36 cellular contexts compared by ENCODE assay signal in the genomic region with DNA sequence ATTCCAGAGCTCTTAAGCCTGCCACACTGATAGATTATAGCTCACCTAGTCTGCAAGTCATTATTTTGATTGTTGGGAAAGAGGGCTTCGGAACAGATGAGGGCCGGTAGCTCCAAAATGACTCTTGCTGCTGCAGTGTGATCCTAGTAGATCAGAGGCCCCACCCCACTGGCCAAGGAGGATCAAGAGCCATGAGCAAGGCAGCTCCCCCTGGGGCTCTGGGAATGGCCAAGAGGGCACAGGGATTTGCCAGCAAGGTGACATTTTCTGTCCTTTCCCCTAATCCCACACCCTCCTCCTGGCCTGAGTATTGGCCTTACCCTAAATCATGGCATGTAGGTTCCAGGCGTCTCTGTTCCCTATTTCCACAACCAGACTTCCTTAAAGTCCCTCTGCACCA. TPM values are rescaled to one million over a fixed set of nuclear protein-coding genes. Genes with fewer than 3 reads are reported as not detected.
"Had no signal": no experiment of that assay in that cellular context is flagged by ENCODE, and none has a peak within 500 bp of the region (broad histone marks: within the 10 kb centered on the region; RNA-seq: fewer than 3 reads in every experiment).

No MANE protein-coding gene starts in this region.

- H3K27ac ChIP-seq: cardiac muscle cell, KMS-11, Peyer's patch, WERI-Rb-1 had no signal

- H3K4me3 ChIP-seq: ascending aorta, cardiac muscle cell, Peyer's patch had no signal

- H3K27me3 ChIP-seq: ascending aorta, cardiac muscle cell, Peyer's patch had no signal

- H3K9me3 Mint-ChIP-seq: activated CD4-positive, alpha-beta T cell treated with anti-CD3 and anti-CD28 coated beads, Interleukin-2, amount 10 ng/mL, durations not matched to agents 24 days and 14 days; activated naive CD4-positive, alpha-beta T cell treated with anti-CD3 and anti-CD28 coated beads, Interleukin-2, amount 50 U/mL, for 24 hours; activated naive CD8-positive, alpha-beta T cell treated with anti-CD3 and anti-CD28 coated beads, Interleukin-2, amount 10 ng/mL, durations not matched to agents 7 days and 5 days; activated T-cell treated with anti-CD3 and anti-CD28 coated beads, Interleukin-2, amount 50 U/mL, for 24 hours; activated T-helper 2 cell treated with anti-CD3 and anti-CD28 coated beads, Interferon-gamma antibody, Interleukin-2, Interleukin-4, amounts not matched to agents 10 μg/mL and 5 μg/mL and 100 μg/mL, durations not matched to agents 14 hours and 24 hours and 36 hours had no signal

- DNase-seq: activated CD4-positive, alpha-beta T cell treated with anti-CD3 and anti-CD28 coated beads, Interleukin-2, amount 10 ng/mL, durations not matched to agents 24 days and 14 days; activated CD4-positive, alpha-beta T cell treated with anti-CD3 and anti-CD28 coated beads, Interleukin-2, amount 50 U/mL, for 4 hours; activated CD8-positive, alpha-beta T cell treated with anti-CD3 and anti-CD28 coated beads for 36 hours; activated gamma-delta T cell; activated naive CD4-positive, alpha-beta T cell treated with Interleukin-2 at 50 U/mL for 16 hours; activated naive CD8-positive, alpha-beta T cell treated with anti-CD3 and anti-CD28 coated beads, Interleukin-2, amount 10 ng/mL, durations not matched to agents 7 days and 5 days; activated T-cell treated with anti-CD3 and anti-CD28 coated beads, Interleukin-2, amount 50 U/mL, for 24 hours; amygdala; MM.1S; NCI-H1092 treated with DMSO at 0.1 percent for 48 hours; NCI-H1417; NCI-H146; NCI-H187; NCI-H2029 treated with DMSO at 0.1 percent for 48 hours; NCI-H2107; NCI-H2171; NCI-H510A; NCI-H526; NCI-H748 treated with DMSO at 0.1 percent for 48 hours; NK-92 treated with Interleukin-12 subunit alpha and Interleukin-12 subunit beta, amount 100 ng/mL, for 24 hours; PC-3; Peyer's patch; RPMI8226; SIG-M5; T-helper 1 cell; T-helper 2 cell; T-helper 9 cell; WERI-Rb-1 had no signal

- ATAC-seq: activated CD8-positive, alpha-beta T cell treated with anti-CD3 and anti-CD28 coated beads for 36 hours; PC-3; Right ventricle myocardium inferior; SK-N-SH treated with all-trans-retinoic acid at 6 μM for 48 hours had no signal

- H3K9me3 ChIP-seq: ascending aorta, Peyer's patch had no signal

- H3K4me3 Mint-ChIP-seq: activated CD4-positive, alpha-beta T cell treated with anti-CD3 and anti-CD28 coated beads, Interleukin-2, amount 10 ng/mL, durations not matched to agents 24 days and 14 days; activated CD8-positive, alpha-beta T cell treated with anti-CD3 and anti-CD28 coated beads for 36 hours; activated naive CD4-positive, alpha-beta T cell treated with anti-CD3 and anti-CD28 coated beads, Interleukin-2, amount 50 U/mL, for 24 hours; activated naive CD8-positive, alpha-beta T cell treated with anti-CD3 and anti-CD28 coated beads, Interleukin-2, amount 10 ng/mL, durations not matched to agents 7 days and 5 days; activated T-cell treated with anti-CD3 and anti-CD28 coated beads, Interleukin-2, amount 50 U/mL, for 24 hours had no signal

- H3K4me1 Mint-ChIP-seq: activated CD4-positive, alpha-beta T cell treated with anti-CD3 and anti-CD28 coated beads, Interleukin-2, amount 10 ng/mL, durations not matched to agents 24 days and 14 days; activated naive CD4-positive, alpha-beta T cell treated with anti-CD3 and anti-CD28 coated beads, Interleukin-2, amount 50 U/mL, for 24 hours; activated naive CD8-positive, alpha-beta T cell treated with anti-CD3 and anti-CD28 coated beads, Interleukin-2, amount 10 ng/mL, durations not matched to agents 7 days and 5 days had no signal

- H3K4me1 ChIP-seq: Peyer's patch had no signal

- H3K27me3 Mint-ChIP-seq: activated CD4-positive, alpha-beta T cell treated with anti-CD3 and anti-CD28 coated beads, Interleukin-2, amount 10 ng/mL, durations not matched to agents 24 days and 14 days; activated CD8-positive, alpha-beta T cell treated with anti-CD3 and anti-CD28 coated beads for 36 hours; activated naive CD4-positive, alpha-beta T cell treated with anti-CD3 and anti-CD28 coated beads, Interleukin-2, amount 50 U/mL, for 24 hours; activated naive CD8-positive, alpha-beta T cell treated with anti-CD3 and anti-CD28 coated beads, Interleukin-2, amount 10 ng/mL, durations not matched to agents 7 days and 5 days; activated T-cell treated with anti-CD3 and anti-CD28 coated beads, Interleukin-2, amount 50 U/mL, for 24 hours had no signal

- H3K27ac Mint-ChIP-seq: activated CD4-positive, alpha-beta T cell treated with anti-CD3 and anti-CD28 coated beads, Interleukin-2, amount 10 ng/mL, durations not matched to agents 24 days and 14 days; activated CD8-positive, alpha-beta T cell treated with anti-CD3 and anti-CD28 coated beads for 36 hours; activated naive CD4-positive, alpha-beta T cell treated with anti-CD3 and anti-CD28 coated beads, Interleukin-2, amount 50 U/mL, for 24 hours; activated naive CD8-positive, alpha-beta T cell treated with anti-CD3 and anti-CD28 coated beads, Interleukin-2, amount 10 ng/mL, durations not matched to agents 7 days and 5 days; activated T-cell treated with anti-CD3 and anti-CD28 coated beads, Interleukin-2, amount 50 U/mL, for 24 hours; activated T-helper 2 cell treated with anti-CD3 and anti-CD28 coated beads, Interferon-gamma antibody, Interleukin-2, Interleukin-4, amounts not matched to agents 10 μg/mL and 5 μg/mL and 100 μg/mL, durations not matched to agents 14 hours and 24 hours and 36 hours had no signal

- H3K36me3 ChIP-seq: WERI-Rb-1 had no signal

RNA-seq across cellular contexts. Expression of gene CHRNG, which starts 47.5 kb away (rescaled TPM):
- total RNA-seq: activated CD4-positive, alpha-beta T cell treated with anti-CD3 and anti-CD28 coated beads, Interleukin-2, amount 10 ng/mL, durations not matched to agents 24 days and 14 days; activated CD8-positive, alpha-beta T cell treated with anti-CD3 and anti-CD28 coated beads for 36 hours; activated naive CD8-positive, alpha-beta T cell treated with anti-CD3 and anti-CD28 coated beads, Interleukin-2, amount 10 ng/mL, durations not matched to agents 7 days and 5 days; activated T-helper 2 cell treated with anti-CD3 and anti-CD28 coated beads, Interferon-gamma antibody, Interleukin-2, Interleukin-4, amounts not matched to agents 10 μg/mL and 5 μg/mL and 100 μg/mL, durations not matched to agents 14 hours and 24 hours and 36 hours; ascending aorta; cardiac muscle cell; PC-3; Peyer's patch; Right ventricle myocardium inferior; SK-MEL-5 had no signal
